Comparison of ENCODE assay signal across 30 cellular contexts in genomic region chr13:89214115-89214514, GRCh38.
"Had no signal": no experiment of that assay in that cellular context is flagged by ENCODE, and none has a peak within 500 bp of the region (broad histone marks: within the 10 kb centered on the region; RNA-seq: fewer than 3 reads in every experiment).

No MANE protein-coding gene starts in this region.

- ATAC-seq: effector memory CD8-positive, alpha-beta T cell; heart right ventricle; left cardiac atrium; left lung; mucosa of descending colon; natural killer cell treated with Interleukin-12 subunit alpha and Interleukin-12 subunit beta and Interleukin-15 and Interleukin-18, amount 100 ng/mL, for 72 hours; sciatic nerve; stimulated activated effector memory CD8-positive, alpha-beta T cell treated with anti-CD3 and anti-CD28 coated beads, Interleukin-12 subunit alpha, Interleukin-12 subunit beta, amount 100 ng/mL, for 72 hours had no signal

- DNase-seq: dermis blood vessel endothelial cell; effector memory CD8-positive, alpha-beta T cell; erythroblast; esophagus squamous epithelium; foreskin melanocyte; glutamatergic neuron; heart right ventricle; hippocampal formation; left cardiac atrium; left lung; mesenchymal stem cell; mucosa of descending colon; naive B cell; stimulated activated CD4-positive, alpha-beta T cell treated with anti-CD3 and anti-CD28 coated beads, Interleukin-12 subunit alpha, Interleukin-12 subunit beta, amount 100 ng/mL, for 4 hours; stimulated activated CD4-positive, alpha-beta T cell treated with anti-CD3 and anti-CD28 coated beads, Interleukin-1b, Interleukin-23, amount 100 ng/mL, for 48 hours; stimulated activated CD4-positive, alpha-beta T cell treated with anti-CD3 and anti-CD28 coated beads, Interleukin-4, amount 100 ng/mL, for 1 hour; stimulated activated naive CD4-positive, alpha-beta T cell treated with Interleukin-2 at 50 U/mL for 16 hours; substantia nigra; testis; tibial artery had no signal

- FAIRE-seq: endometrium, islet of Langerhans, urothelium cell line had no signal

- H3K4me3 ChIP-seq: coronary artery, esophagus squamous epithelium, heart right ventricle, left lung, mucosa of descending colon, neural progenitor cell, right atrium auricular region, smooth muscle cell, testis, tibial artery had no signal
